27 cellular contexts compared by ENCODE assay signal in genomic region chr2:119111115-119111975, GRCh38. TPM values are rescaled to one million over a fixed set of nuclear protein-coding genes. Genes with fewer than 3 reads are reported as not detected.
DNase-seq lines count a peak whose midpoint lies in the region; ATAC-seq, FAIRE-seq and TF ChIP-seq lines count a peak whose summit lies in the region.
"Had no signal": no experiment of that assay in that cellular context is flagged by ENCODE, and none has a peak within 500 bp of the region (broad histone marks: within the 10 kb centered on the region; RNA-seq: fewer than 3 reads in every experiment).

No MANE protein-coding gene starts in this region.

- no peaks in the 10 kb centered on the region for H3K79me2 ChIP-seq in K562 (ENCODE audit: control insufficient read depth, insufficient read depth, low read length)

- in situ Hi-C loops in Caki2 (cut with HindIII; ENCODE audit: low pct_unique_long_range_greater_than_20kb, low sequenced_read_pairs) (no loop called here), K562 (cut with MboI) (no loop called here)

- peaks cover 6 to 38% (median 18%) of the 10 kb centered on the region in 9 donors for H3K9me3 Mint-ChIP-seq in naive thymus-derived CD8-positive, alpha-beta T cell

- DNase-seq in Caki2 (ENCODE audit: low read depth) (peak; percentile 79), K562 (ENCODE audit: extremely low read depth in 1 of 4, low spot score in 3 of 4) (no peak), lung (ENCODE audit: low spot score) (peak; percentile 26), AML-193 (lab: John Stamatoyannopoulos, UW) (no peak), C1 segment of cervical spinal cord (lab: John Stamatoyannopoulos, UW) (no peak)
- no peak for DNase-seq in naive thymus-derived CD8-positive, alpha-beta T cell
- DNase-seq: activated naive CD4-positive, alpha-beta T cell; activated T-cell treated with anti-CD3 and anti-CD28 coated beads, Interleukin-2, amount 50 U/mL, for 24 hours; caudate nucleus; dorsolateral prefrontal cortex; erythroblast; gastrocnemius medialis; left cardiac atrium; midbrain; NCI-H146; NCI-H2171; NCI-H526 treated with DMSO at 0.1 percent for 48 hours; Peyer's patch; SK-N-SH; stimulated activated CD4-positive, alpha-beta T cell treated with anti-CD3 and anti-CD28 coated beads, Interleukin-4, amount 100 ng/mL, for 1 hour had no signal

- peak overlapping the region in 1 of 10 donors; percentile 33 for H3K4me3 Mint-ChIP-seq in naive thymus-derived CD8-positive, alpha-beta T cell
- H3K4me3 Mint-ChIP-seq: activated T-cell treated with anti-CD3 and anti-CD28 coated beads, Interleukin-2, amount 50 U/mL, for 24 hours; stimulated activated naive CD8-positive, alpha-beta T cell treated with anti-CD3 and anti-CD28 coated beads, Interleukin-15, Interleukin-2, amounts not matched to agents 100 ng/mL and 50 ng/mL, for 24 hours had no signal

- no peak for TF ChIP-seq RAD21 in K562 (CRISPR knock-in tag; conservative IDR thresholded peaks at IDR 0.05 in 1 of 2, IDR thresholded peaks at IDR 0.05 in 1 of 2)

- no peaks in the 10 kb centered on the region for H3K36me3 ChIP-seq in HEK293 (ENCODE audit: control insufficient read depth in 2 of 2, insufficient read depth in 1 of 2, low read length in 2 of 2)
- H3K36me3 ChIP-seq in K562 (ENCODE audit: control insufficient read depth, insufficient read depth, low read length), result no peaks in the 10 kb centered on the region
- H3K36me3 ChIP-seq in lung (ENCODE audit: control insufficient read depth in 2 of 2, insufficient read depth in 2 of 2, low read length in 2 of 2), result no peaks in the 10 kb centered on the region
- H3K36me3 ChIP-seq: gastrocnemius medialis, Peyer's patch, prostate gland, tibial nerve had no signal

- H3K9me3 ChIP-seq in HEK293 (ENCODE audit: control insufficient read depth, insufficient read depth, low read depth, low read length) (no peaks in the 10 kb centered on the region), K562 (replicated peaks; ENCODE audit: control insufficient read depth, insufficient read depth, low read depth, low read length) (no peaks in the 10 kb centered on the region), lung (ENCODE audit: control insufficient read depth in 2 of 2, insufficient read depth in 1 of 2, low read length in 1 of 2) (peaks cover 0 to 14% of the 10 kb centered on the region in 2 donors)
- H3K9me3 ChIP-seq: gastrocnemius medialis, prostate gland, SK-N-SH had no signal

- peaks cover 0 to 3% (median 0%) of the 10 kb centered on the region in 4 donors for H3K4me1 Mint-ChIP-seq in naive thymus-derived CD8-positive, alpha-beta T cell

- ATAC-seq in K562, result no peak
- no peak for ATAC-seq in lung (ENCODE audit: insufficient read depth, low FRiP score)
- no peak for ATAC-seq in naive thymus-derived CD8-positive, alpha-beta T cell
- ATAC-seq: activated CD4-positive, CD25-positive, alpha-beta regulatory T cell treated with anti-CD3 and anti-CD28 coated beads, Interleukin-2, amount 50 U/mL, for 24 hours; gastrocnemius medialis; left cardiac atrium had no signal

- intact Hi-C loops in K562 (cut with micrococcal nuclease), result no loop called here

- BruUV-seq in K562 (replicated peaks; lab: Mats Ljungman, UMichigan), result no TSS peak

- H3K4me1 ChIP-seq in HEK293 (ENCODE audit: control insufficient read depth, insufficient read depth, low read length) (no peaks in the 10 kb centered on the region), K562 (replicated peaks in 1 of 2; ENCODE audit: control insufficient read depth in 2 of 2, insufficient read depth in 2 of 2, low read length in 2 of 2) (no peaks in the 10 kb centered on the region), lung (ENCODE audit: control insufficient read depth in 2 of 2, insufficient read depth in 2 of 2, low read length in 2 of 2) (no peaks in the 10 kb centered on the region)
- H3K4me1 ChIP-seq: gastrocnemius medialis, Peyer's patch, prostate gland, tibial nerve had no signal

- H3K4me3 ChIP-seq in HEK293 (ENCODE audit: low read depth, low read length) (no peak overlapping the region), K562 (no peak overlapping the region), lung (no peak overlapping the region)
- H3K4me3 ChIP-seq: dorsolateral prefrontal cortex, gastrocnemius medialis, Peyer's patch, prostate gland, smooth muscle cell, tibial nerve had no signal

- H3K27me3 Mint-ChIP-seq in naive thymus-derived CD8-positive, alpha-beta T cell, result peaks cover 11 to 65% (median 28%) of the 10 kb centered on the region in 5 donors

- TF ChIP-seq EP300 in K562 (IDR thresholded peaks at IDR 0.05; ENCODE audit: low read length), result no peak

- no peaks in the 10 kb centered on the region for H3K9me1 ChIP-seq in K562 (ENCODE audit: control insufficient read depth, insufficient read depth, low read length)

- POLR2A ChIA-PET in HEK293 (lab: Yijun Ruan, JAX), result no interaction called here
- POLR2A ChIA-PET in K562 (lab: Yijun Ruan, JAX), result interaction anchor here (0.6 kb wide), 1 partner anchor 353 kb away, joined by 3 read pairs; no protein-coding TSS in a partner anchor
- POLR2A ChIA-PET in naive thymus-derived CD8-positive, alpha-beta T cell (lab: Charles Lee), result no interaction called here

- peak; percentile 35 for FAIRE-seq in K562 (lab: Jason Lieb, UNC)

- TF ChIP-seq CTCF in HEK293 (tag by site-specific recombination; IDR thresholded peaks at IDR 0.05) (no peak), K562 (IDR thresholded peaks at IDR 0.05 in 2 of 3, conservative IDR thresholded peaks at IDR 0.05 in 1 of 3; ENCODE audit: insufficient read depth in 2 of 3, low read depth in 1 of 3, low read length in 3 of 3) (no peak), lung (IDR thresholded peaks at IDR 0.05; ENCODE audit: control extremely low read depth, extremely low read depth) (no peak)

- no peak overlapping the region for H3K27ac Mint-ChIP-seq in naive thymus-derived CD8-positive, alpha-beta T cell
- H3K27ac Mint-ChIP-seq: activated T-cell treated with anti-CD3 and anti-CD28 coated beads, Interleukin-2, amount 50 U/mL, for 24 hours; stimulated activated naive CD8-positive, alpha-beta T cell treated with anti-CD3 and anti-CD28 coated beads, Interleukin-15, Interleukin-2, amounts not matched to agents 100 ng/mL and 50 ng/mL, for 24 hours had no signal

- peaks cover under 1% of the 10 kb centered on the region; the same call in 1 of the 2 replicates for H4K20me1 ChIP-seq in K562 (replicated peaks; ENCODE audit: control insufficient read depth, insufficient read depth, low read length)

- H3K27me3 ChIP-seq in K562 (ENCODE audit: control insufficient read depth in 2 of 2, insufficient read depth in 2 of 2, low read length in 2 of 2), result peaks cover 0 to 11% of the 10 kb centered on the region in 2 experiments; a peak in 2 of 5 replicates
- H3K27me3 ChIP-seq in lung (ENCODE audit: control insufficient read depth, insufficient read depth), result peaks cover 3% of the 10 kb centered on the region
- H3K27me3 ChIP-seq: Peyer's patch, tibial nerve had no signal

- H3K36me3 Mint-ChIP-seq in naive thymus-derived CD8-positive, alpha-beta T cell, result peaks cover 0 to 19% (median 0%) of the 10 kb centered on the region in 3 donors

- no peak overlapping the region for H3K9ac ChIP-seq in K562 (ENCODE audit: insufficient read depth in 1 of 2, low read depth in 2 of 2, low read length in 2 of 2)
- H3K9ac ChIP-seq: SK-N-SH had no signal

- no peak for TF ChIP-seq POLR2A in K562 (conservative IDR thresholded peaks at IDR 0.05)

- H2AFZ ChIP-seq in K562 (ENCODE audit: low read depth, low read length), result no peak overlapping the region

- H3K4me2 ChIP-seq in K562 (ENCODE audit: insufficient read depth, low read length), result no peak overlapping the region
- H3K4me2 ChIP-seq: SK-N-SH, smooth muscle cell had no signal

- WGBS in K562 (ENCODE audit: insufficient coverage, low coverage, missing lambda C conversion rate), result 4% methylated on average over 8 of the region's 8 CpGs
- WGBS in lung, 2 donors, result 78 to 79% methylated on average over 8 of the region's 8 CpGs

- CTCF ChIA-PET in HEK293 (lab: Yijun Ruan, JAX) (no interaction called here), K562 (lab: Yijun Ruan, JAX; ENCODE audit: low intra/inter-chr PET ratio) (interaction anchor here (0.6 kb wide), 1 partner anchor 336 kb away, joined by 3 read pairs; no protein-coding TSS in a partner anchor)

- H3K27ac ChIP-seq in HEK293 (ENCODE audit: extremely low read depth, low read depth, low read length) (no peak overlapping the region), K562 (ENCODE audit: extremely low read depth, low read depth, low read length) (no peak overlapping the region), lung (ENCODE audit: low read depth in 1 of 2, low read length in 1 of 2) (no peak overlapping the region)
- H3K27ac ChIP-seq: dorsolateral prefrontal cortex, gastrocnemius medialis, Peyer's patch, prostate gland, tibial nerve had no signal

TF ChIP-seq in HEK293, 187 proteins besides CTCF, POLR2A, EP300 and RAD21:
- TF ChIP-seq SETDB1 (IDR thresholded peaks at IDR 0.05; ENCODE audit: insufficient read length, low read length), result peak; percentile 71
- TF ChIP-seq ZNF621 (tag by site-specific recombination; IDR thresholded peaks at IDR 0.05), result no peak

TF ChIP-seq in K562, 482 proteins besides CTCF, POLR2A, EP300 and RAD21:
- TF ChIP-seq FOSL1 (tag; conservative IDR thresholded peaks at IDR 0.05) (peak; percentile 29; the same call in 1 of the 2 replicates), ZNF212 (CRISPR knock-in tag; IDR thresholded peaks at IDR 0.05) (no peak)
TF ChIP-seq in K562: peak in this region for 1.

RNA-seq across cellular contexts. Expression of gene C1QL2, which starts 47.2 kb away (rescaled TPM):
- total RNA-seq in Caki2 (2014; rRNA removed; shearing (Covaris generic); ENCODE audit: low replicate concordance), result not detected in 2 replicates
- total RNA-seq in K562 (2011; cell fraction: chromatin; rRNA removed; ENCODE audit: low replicate concordance), result not detected in 2 replicates
- not detected in 2 replicates for total RNA-seq in K562 (2011; cell fraction: nucleolus; rRNA removed)
- total RNA-seq in K562 (2011; cell fraction: nucleoplasm; rRNA removed), result not detected in 2 replicates
- total RNA-seq in K562 (2014; rRNA removed) (not detected in 2 replicates), K562 (2014; rRNA removed; fragmentation: Illumina TruSeq; extraction: Trizol) (not detected in 2 replicates), K562 (2015; rRNA removed; fragmentation: Illumina TruSeq; extraction: Trizol) (not detected in 2 replicates), K562 (2021) (not detected in 2 replicates), lung (under 1 TPM in 1 of 2 donors, not detected in 1; 0.31 TPM)
- polyA plus RNA-seq in K562 (2011; rRNA removed) (not detected in 2 replicates), K562 (2014; fragmentation: Illumina TruSeq; extraction: Trizol) (not detected in 2 replicates), K562 (2014; fragmentation: Nextera tagmentation; extraction: Ambion mirVana) (not detected), K562 (2014; rRNA removed) (not detected in 2 replicates), lung (under 1 TPM in 1 of 2 donors, not detected in 1; 0.03 TPM)
- not detected in 2 replicates for polyA plus RNA-seq in K562 (2011; cell fraction: cytosol; rRNA removed)
- not detected in 2 replicates for polyA plus RNA-seq in K562 (2011; cell fraction: nucleus; rRNA removed)
- not detected in 2 replicates for polyA plus RNA-seq in K562 (2012)
- not detected in 2 replicates for polyA minus RNA-seq in K562 (2011; rRNA and poly(A)+ RNA removed)
- not detected in 2 replicates for polyA minus RNA-seq in K562 (2011; cell fraction: cytosol; rRNA and poly(A)+ RNA removed)
- not detected in 2 replicates for polyA minus RNA-seq in K562 (2011; cell fraction: nucleus; rRNA and poly(A)+ RNA removed)
- not detected for total RNA-seq in naive thymus-derived CD8-positive, alpha-beta T cell
- not detected for polyA plus RNA-seq in naive thymus-derived CD8-positive, alpha-beta T cell
- total RNA-seq: gastrocnemius medialis, left cardiac atrium, Peyer's patch, smooth muscle cell, tibial nerve had no signal
- polyA plus RNA-seq: neural cell, SK-N-SH, smooth muscle cell had no signal

Comparison
In these comparisons a context has a peak if more than half of its experiments do, and no peak if none do; other contexts are left out.
1. DNase-seq: peak in Caki2 (single experiment) and lung (single experiment); none in K562 (0 of 4), AML-193 (0 of 2), C1 segment of cervical spinal cord (0 of 14) and naive thymus-derived CD8-positive, alpha-beta T cell (0 of 10).